Comparison of ENCODE assay signal across 8 cellular contexts in the genomic region with DNA sequence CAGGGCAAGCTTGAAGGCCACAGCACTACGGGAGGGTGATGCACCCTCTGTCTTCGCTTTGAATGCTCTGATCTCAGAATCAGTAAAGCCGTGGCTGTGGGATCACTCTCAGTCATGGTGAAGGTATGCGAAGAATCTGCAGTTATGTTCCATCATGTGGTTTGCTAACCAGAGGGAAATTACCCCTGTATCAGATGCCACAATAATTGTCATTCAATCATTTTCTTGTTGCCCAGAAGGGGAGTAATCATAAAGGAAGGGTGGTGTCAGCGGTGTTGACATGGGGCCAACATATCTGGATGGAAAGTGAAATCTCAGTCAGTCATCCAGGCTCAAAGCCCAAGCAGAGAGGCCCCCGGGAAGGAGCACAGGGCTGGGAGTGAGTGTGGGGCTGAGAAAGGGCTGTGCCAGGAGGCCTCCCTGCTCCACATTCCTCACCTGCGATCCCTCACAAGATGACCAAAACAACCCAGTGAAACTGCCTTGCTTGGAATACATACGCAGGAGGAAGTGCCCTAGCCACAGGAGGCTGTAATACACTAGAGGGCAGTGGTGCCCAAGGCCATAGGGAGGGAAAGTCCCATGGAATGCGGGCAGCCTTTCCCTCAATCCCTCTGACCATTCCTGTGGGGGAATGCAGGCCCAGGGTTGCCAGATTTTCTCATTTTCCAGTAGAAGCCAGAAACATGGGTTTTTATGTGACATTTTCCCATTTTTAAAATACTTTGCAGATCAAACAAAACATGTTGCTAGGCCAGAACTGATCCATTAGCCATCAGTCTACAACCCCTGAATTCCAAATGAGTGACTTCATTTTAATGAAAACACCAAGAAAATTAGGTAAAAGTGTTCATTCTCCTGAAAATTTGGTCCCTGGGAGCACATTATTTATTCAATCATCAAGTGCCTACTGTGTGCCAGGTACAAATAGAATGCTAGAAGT.
DNase-seq lines count a peak whose midpoint lies in the region; ATAC-seq and TF ChIP-seq lines count a peak whose summit lies in the region.

No MANE protein-coding gene starts in this region.

- peak; percentile 43 for DNase-seq in G401 (ENCODE audit: low spot score)
- DNase-seq in erythroblast (lab: John Stamatoyannopoulos, UW): peak; percentile 4 to 7
- peak; percentile 86 for DNase-seq in non-pigmented ciliary epithelial cell (ENCODE audit: low read depth)
- no peak for DNase-seq in effector memory CD4-positive, alpha-beta T cell

- ATAC-seq in GM21737 (IDR thresholded peaks at IDR 0.05; ENCODE audit: unreplicated experiment) (no peak), GM18517 (IDR thresholded peaks at IDR 0.05; ENCODE audit: unreplicated experiment) (no peak)

- H3K27ac ChIP-seq in ACC112 (ENCODE audit: low read depth, low read length) (peak overlapping the region; percentile 93), OCI-LY3 (ENCODE audit: low read length) (no peak overlapping the region)
- H3K27ac ChIP-seq in effector memory CD4-positive, alpha-beta T cell (ENCODE audit: insufficient read depth, low read length, poor library complexity, severe bottlenecking): no peak overlapping the region

- H3K79me2 ChIP-seq in ACC112 (ENCODE audit: control insufficient read depth, insufficient read depth, low read length, unreplicated experiment) (no peaks in the 10 kb centered on the region), OCI-LY3 (ENCODE audit: low read length) (no peaks in the 10 kb centered on the region)

- H3K36me3 ChIP-seq in ACC112 (ENCODE audit: insufficient read depth, low read length) (no peaks in the 10 kb centered on the region), OCI-LY3 (replicated peaks; ENCODE audit: low read depth, low read length) (no peaks in the 10 kb centered on the region)
- H3K36me3 ChIP-seq in effector memory CD4-positive, alpha-beta T cell (ENCODE audit: control insufficient read depth, insufficient read depth, low read length): no peaks in the 10 kb centered on the region

- H2AFZ ChIP-seq in ACC112 (ENCODE audit: low read length, unreplicated experiment): peak overlapping the region; percentile 26
- H2AFZ ChIP-seq in OCI-LY3 (ENCODE audit: low read depth, low read length): 0 out of 2 replicates have a peak overlapping the region, but pooled peaks have one; percentile 21

- H3K4me2 ChIP-seq in OCI-LY3 (ENCODE audit: low read length): no peak overlapping the region

- no peaks in the 10 kb centered on the region for H3K27me3 ChIP-seq in ACC112 (ENCODE audit: insufficient read depth, low read length)
- no peaks in the 10 kb centered on the region for H3K27me3 ChIP-seq in OCI-LY3 (ENCODE audit: low read depth, low read length)
- no peaks in the 10 kb centered on the region for H3K27me3 ChIP-seq in effector memory CD4-positive, alpha-beta T cell (replicated peaks; ENCODE audit: control insufficient read depth, insufficient read depth, low read length, poor library complexity, severe bottlenecking)

- H3K9me3 ChIP-seq in OCI-LY3 (ENCODE audit: insufficient read depth, low read length): no peaks in the 10 kb centered on the region
- no peaks in the 10 kb centered on the region for H3K9me3 ChIP-seq in effector memory CD4-positive, alpha-beta T cell (ENCODE audit: control insufficient read depth, low read length)

- no peak for TF ChIP-seq POLR2A in erythroblast (IDR thresholded peaks at IDR 0.05; ENCODE audit: low read length)

- no peak overlapping the region for H3K9ac ChIP-seq in OCI-LY3 (ENCODE audit: low read length)

- in situ Hi-C loops in G401 (cut with HindIII; ENCODE audit: low sequenced_read_pairs): no loop called here

- H4K20me1 ChIP-seq in OCI-LY3 (ENCODE audit: insufficient read depth, low read length): no peaks in the 10 kb centered on the region

- H3K4me3 ChIP-seq in ACC112 (ENCODE audit: low read depth, low read length): peak overlapping the region; percentile 44
- H3K4me3 ChIP-seq in OCI-LY3 (ENCODE audit: low read length): no peak overlapping the region
- H3K4me3 ChIP-seq in effector memory CD4-positive, alpha-beta T cell (ENCODE audit: insufficient read depth, low read depth, low read length, poor library complexity, severe bottlenecking): no peak overlapping the region

- peaks cover 36% of the 10 kb centered on the region for H3K4me1 ChIP-seq in ACC112 (ENCODE audit: control insufficient read depth, insufficient read depth, low read length, unreplicated experiment)
- H3K4me1 ChIP-seq in OCI-LY3 (ENCODE audit: low read length): no peaks in the 10 kb centered on the region
- no peaks in the 10 kb centered on the region for H3K4me1 ChIP-seq in effector memory CD4-positive, alpha-beta T cell (ENCODE audit: control insufficient read depth, insufficient read depth, low read length, poor library complexity, severe bottlenecking)

- peak; percentile 29; the same call in 1 of the 2 replicates for TF ChIP-seq CTCF in OCI-LY3 (IDR thresholded peaks at IDR 0.05; ENCODE audit: low read depth, low read length)

Comparison
In these comparisons a context has a peak if more than half of its experiments do, and no peak if none do; other contexts are left out.
1. DNase-seq: peak in G401 (single experiment), erythroblast (2 of 2) and non-pigmented ciliary epithelial cell (single experiment); none in effector memory CD4-positive, alpha-beta T cell (0 of 3).